15 cellular contexts compared by ENCODE assay signal in the genomic region with DNA sequence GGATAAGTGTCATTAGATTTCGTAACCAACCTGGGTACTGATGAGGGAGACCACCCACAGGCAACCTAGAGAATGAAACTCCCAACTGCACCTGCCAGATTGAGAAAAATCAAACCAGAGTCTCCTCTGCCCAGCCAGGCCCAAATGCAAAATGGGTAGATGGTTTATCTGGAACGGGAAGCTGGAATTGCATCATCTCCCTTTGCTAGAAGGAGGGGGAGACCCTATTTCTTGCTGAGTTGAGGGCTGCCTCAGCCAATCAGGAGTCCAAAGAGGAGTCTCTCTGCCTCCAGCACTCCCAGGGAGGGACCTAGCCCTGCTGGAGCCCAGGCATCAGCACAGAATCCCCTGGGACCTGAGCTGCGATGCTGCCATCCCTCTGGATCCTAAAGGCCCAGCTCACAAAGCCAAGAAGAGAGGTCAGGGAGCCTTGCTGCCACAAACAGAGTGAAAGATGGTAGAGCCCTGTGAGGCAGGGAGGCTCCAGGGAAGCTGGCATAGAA. TPM values are rescaled to one million over a fixed set of nuclear protein-coding genes. Genes with fewer than 3 reads are reported as not detected.
A peak's percentile ranks its signal among the peaks of the same experiment; 100 is the strongest.
DNase-seq lines count a peak whose midpoint lies in the region; ATAC-seq and TF ChIP-seq lines count a peak whose summit lies in the region.
"Had no signal": no experiment of that assay in that cellular context is flagged by ENCODE, and none has a peak within 500 bp of the region (broad histone marks: within the 10 kb centered on the region; RNA-seq: fewer than 3 reads in every experiment).

No MANE protein-coding gene starts in this region.

- H3K36me3 ChIP-seq in KOPT-K1 (ENCODE audit: insufficient read depth, low read length) (peaks cover 83% of the 10 kb centered on the region), body of pancreas (replicated peaks in 1 of 2; ENCODE audit: insufficient read depth in 1 of 2, low read depth in 2 of 2) (peaks cover 12 to 17% of the 10 kb centered on the region in 2 donors)

- no peak for TF ChIP-seq POLR2A in body of pancreas (IDR thresholded peaks at IDR 0.05)

- no peaks in the 10 kb centered on the region for H3K9me3 Mint-ChIP-seq in activated CD4-positive, alpha-beta T cell treated with anti-CD3 and anti-CD28 coated beads, Interleukin-2, amount 10 ng/mL, durations not matched to agents 24 days and 14 days
- H3K9me3 Mint-ChIP-seq in WTC11 (no peaks in the 10 kb centered on the region), nephron progenitor cell (no peaks in the 10 kb centered on the region)
- H3K9me3 Mint-ChIP-seq: mesothelial cell of epicardium had no signal

- H3K27ac ChIP-seq in KOPT-K1 (ENCODE audit: low read depth, low read length, poor library complexity, severe bottlenecking) (peak overlapping the region; percentile 20), body of pancreas (no peak overlapping the region)
- H3K27ac ChIP-seq: coronary artery, tibial nerve had no signal

- no peaks in the 10 kb centered on the region for H3K4me1 ChIP-seq in body of pancreas

- no peak for DNase-seq in activated CD4-positive, alpha-beta T cell treated with anti-CD3 and anti-CD28 coated beads, Interleukin-2, amount 10 ng/mL, durations not matched to agents 24 days and 14 days
- DNase-seq in activated CD4-positive, alpha-beta T cell treated with anti-CD3 and anti-CD28 coated beads, Interleukin-2, amount 50 U/mL, for 48 hours = no peak
- no peak for DNase-seq in WTC11 (ENCODE audit: low spot score)
- no peak for DNase-seq in nephron progenitor cell
- no peak for DNase-seq in activated gamma-delta T cell (lab: John Stamatoyannopoulos, UW)
- no peak for DNase-seq in body of pancreas
- DNase-seq: activated T-cell treated with anti-CD3 and anti-CD28 coated beads for 4 hours, NCI-H2029 treated with DMSO at 0.1 percent for 48 hours, retina had no signal

- peaks cover 52% of the 10 kb centered on the region for H3K36me3 Mint-ChIP-seq in activated CD4-positive, alpha-beta T cell treated with anti-CD3 and anti-CD28 coated beads, Interleukin-2, amount 10 ng/mL, durations not matched to agents 24 days and 14 days (ENCODE audit: low read depth)
- H3K36me3 Mint-ChIP-seq in WTC11 (peaks cover 13% of the 10 kb centered on the region), nephron progenitor cell (ENCODE audit: low read depth) (peaks cover 26% of the 10 kb centered on the region)

- TF ChIP-seq CTCF in WTC11 (IDR thresholded peaks at IDR 0.05) (no peak), nephron progenitor cell (IDR thresholded peaks at IDR 0.05) (no peak), body of pancreas (IDR thresholded peaks at IDR 0.05) (no peak)

- H3K27ac Mint-ChIP-seq in activated CD4-positive, alpha-beta T cell treated with anti-CD3 and anti-CD28 coated beads, Interleukin-2, amount 10 ng/mL, durations not matched to agents 24 days and 14 days = peak overlapping the region; percentile 48
- no peak overlapping the region for H3K27ac Mint-ChIP-seq in WTC11
- H3K27ac Mint-ChIP-seq in nephron progenitor cell = peak overlapping the region; percentile 61
- H3K27ac Mint-ChIP-seq: B cell, mesothelial cell of epicardium had no signal

- no peak overlapping the region for H3K4me3 Mint-ChIP-seq in activated CD4-positive, alpha-beta T cell treated with anti-CD3 and anti-CD28 coated beads, Interleukin-2, amount 10 ng/mL, durations not matched to agents 24 days and 14 days
- no peak overlapping the region for H3K4me3 Mint-ChIP-seq in WTC11
- H3K4me3 Mint-ChIP-seq in nephron progenitor cell = no peak overlapping the region
- H3K4me3 Mint-ChIP-seq: B cell, mesothelial cell of epicardium had no signal

- POLR2A ChIA-PET in WTC11 (lab: Charles Lee) = interaction anchor here (0.6 to 1.1 kb wide), 8 partner anchors 15 to 147 kb away, joined by 3 to 7 read pairs (median 3); partner anchors contain the start of genes DNAJC17, SPINT1, VPS18 and ZFYVE19

- CTCF ChIA-PET in WTC11 (lab: Charles Lee) = interaction anchor here (0.6 to 3.1 kb wide), 33 partner anchors 9 to 202 kb away, joined by 3 to 38 read pairs (median 5); partner anchors contain the start of genes DNAJC17, GCHFR, SPINT1 and VPS18

- no peaks in the 10 kb centered on the region for H3K27me3 ChIP-seq in body of pancreas
- H3K27me3 ChIP-seq: tibial nerve had no signal

- ATAC-seq in WTC11 = peak; percentile 14; the same call in 1 of the 2 replicates
- ATAC-seq in body of pancreas = no peak
- ATAC-seq in HG03108 (IDR thresholded peaks at IDR 0.05; ENCODE audit: unreplicated experiment) = no peak

- no peaks in the 10 kb centered on the region for H3K27me3 Mint-ChIP-seq in activated CD4-positive, alpha-beta T cell treated with anti-CD3 and anti-CD28 coated beads, Interleukin-2, amount 10 ng/mL, durations not matched to agents 24 days and 14 days
- no peaks in the 10 kb centered on the region for H3K27me3 Mint-ChIP-seq in WTC11 (ENCODE audit: low read depth)
- peaks cover 5% of the 10 kb centered on the region for H3K27me3 Mint-ChIP-seq in nephron progenitor cell (ENCODE audit: low read depth, poor library complexity)
- H3K27me3 Mint-ChIP-seq: B cell had no signal

- peaks cover 40% of the 10 kb centered on the region for H3K4me1 Mint-ChIP-seq in activated CD4-positive, alpha-beta T cell treated with anti-CD3 and anti-CD28 coated beads, Interleukin-2, amount 10 ng/mL, durations not matched to agents 24 days and 14 days
- H3K4me1 Mint-ChIP-seq in WTC11 = no peaks in the 10 kb centered on the region
- peaks cover 15% of the 10 kb centered on the region for H3K4me1 Mint-ChIP-seq in nephron progenitor cell
- H3K4me1 Mint-ChIP-seq: B cell, mesothelial cell of epicardium had no signal

- no peak overlapping the region for H3K4me3 ChIP-seq in body of pancreas
- H3K4me3 ChIP-seq: coronary artery, tibial nerve had no signal

- 60 to 78% methylated on average over 2 to 3 of the region's 3 CpGs for WGBS in body of pancreas, 2 donors

- intact Hi-C loops in activated CD4-positive, alpha-beta T cell treated with anti-CD3 and anti-CD28 coated beads, Interleukin-2, amount 10 ng/mL, durations not matched to agents 24 days and 14 days (cut with micrococcal nuclease) = no loop called here
- intact Hi-C loops in body of pancreas (cut with DNase I) = no loop called here

- H3K9me3 ChIP-seq in KOPT-K1 (ENCODE audit: insufficient read depth, low read length, poor library complexity, severe bottlenecking) (no peaks in the 10 kb centered on the region), body of pancreas (no peaks in the 10 kb centered on the region)
- H3K9me3 ChIP-seq: tibial nerve had no signal

TF ChIP-seq in WTC11, 78 proteins besides CTCF, POLR2A, EP300 and RAD21:
- no peak for TF ChIP-seq ESRRA (CRISPR knock-in tag; IDR thresholded peaks at IDR 0.05; ENCODE audit: borderline replicate concordance)
- TF ChIP-seq GABPB1 (CRISPR knock-in tag; IDR thresholded peaks at IDR 0.05) = 0 out of 2 replicates have a peak, but pooled peaks have one; percentile 28
TF ChIP-seq in WTC11: peak in this region for 1.

RNA-seq across cellular contexts. Expression of gene RMDN3, which starts 8.1 kb away (rescaled TPM):
- total RNA-seq in activated CD4-positive, alpha-beta T cell treated with anti-CD3 and anti-CD28 coated beads, Interleukin-2, amount 10 ng/mL, durations not matched to agents 24 days and 14 days = 36.1 and 38.9 TPM in 2 replicates
- total RNA-seq in WTC11 (2021) (21.7 to 25.9 TPM (median 22.8 TPM) in 3 replicates), body of pancreas (10 to 100 TPM; 17.6 to 23.7 TPM)

RNA-seq across cellular contexts. Expression of gene GCHFR, which starts 16.9 kb away (rescaled TPM):
- total RNA-seq in activated CD4-positive, alpha-beta T cell treated with anti-CD3 and anti-CD28 coated beads, Interleukin-2, amount 10 ng/mL, durations not matched to agents 24 days and 14 days = 34.7 and 37.2 TPM in 2 replicates
- total RNA-seq in WTC11 (2021) (42.3 to 63.8 TPM (median 62.9 TPM) in 3 replicates), body of pancreas (10 to 100 TPM; 26.4 to 43.6 TPM)

RNA-seq across cellular contexts. Expression of gene C15orf62, which starts 22.8 kb away (rescaled TPM):
- total RNA-seq in activated CD4-positive, alpha-beta T cell treated with anti-CD3 and anti-CD28 coated beads, Interleukin-2, amount 10 ng/mL, durations not matched to agents 24 days and 14 days = 0.43 and 0.51 TPM in 2 replicates
- 0.46 to 0.92 TPM (median 0.72 TPM) in 3 replicates for total RNA-seq in WTC11 (2021)
- total RNA-seq in body of pancreas = under 1 TPM in 1 of 2 donors, not detected in 1; 0.26 TPM

RNA-seq across cellular contexts. Expression of gene RAD51, which starts 52.0 kb away (rescaled TPM):
- 67.5 and 70.3 TPM in 2 replicates for total RNA-seq in activated CD4-positive, alpha-beta T cell treated with anti-CD3 and anti-CD28 coated beads, Interleukin-2, amount 10 ng/mL, durations not matched to agents 24 days and 14 days
- total RNA-seq in WTC11 (2021) (29.7 to 36.4 TPM (median 31.0 TPM) in 3 replicates), body of pancreas (1 to 10 TPM in 1 of 2 donors, not detected in 1; 2.3 TPM)

RNA-seq across cellular contexts. Expression of gene ZFYVE19, which starts 59.9 kb away (rescaled TPM):
- 35.6 and 37.6 TPM in 2 replicates for total RNA-seq in activated CD4-positive, alpha-beta T cell treated with anti-CD3 and anti-CD28 coated beads, Interleukin-2, amount 10 ng/mL, durations not matched to agents 24 days and 14 days
- total RNA-seq in WTC11 (2021) = 17.3 to 18.9 TPM (median 17.6 TPM) in 3 replicates
- total RNA-seq in body of pancreas = 10 to 100 TPM; 27.0 to 29.3 TPM
